ENCODE assay signal across 8 cellular contexts in genomic region chr12:67651380-67651695, GRCh38.
DNase-seq lines count a peak whose midpoint lies in the region; ATAC-seq and TF ChIP-seq lines count a peak whose summit lies in the region.

No MANE protein-coding gene starts in this region.

- peaks cover 16% of the 10 kb centered on the region for H3K36me3 Mint-ChIP-seq in activated naive CD8-positive, alpha-beta T cell

- no peak for TF ChIP-seq POLR2A in NB4 (IDR thresholded peaks at IDR 0.05; ENCODE audit: extremely low read depth, insufficient read length)

- in situ Hi-C loops in GM13976 (cut with MboI; ENCODE audit: low sequenced_read_pairs, unreplicated experiment): no loop called here

- DNase-seq in AML-193 (lab: John Stamatoyannopoulos, UW) (peak; percentile 26 to 34), GM13976 (ENCODE audit: low spot score) (peak; percentile 42), NB4 (ENCODE audit: low read depth) (peak; percentile 38), hippocampal formation (lab: John Stamatoyannopoulos, UW) (peak; percentile 7 to 67), stromal cell of bone marrow (ENCODE audit: low read depth) (peak; percentile 51)

- TF ChIP-seq CTCF in GM13976 (IDR thresholded peaks at IDR 0.05; ENCODE audit: borderline replicate concordance, control extremely low read depth, extremely low read depth, insufficient read depth, missing control alignments): no peak
- no peak for TF ChIP-seq CTCF in NB4 (IDR thresholded peaks at IDR 0.05; ENCODE audit: low read depth, low read length)

- peak overlapping the region; percentile 92 for H3K4me3 Mint-ChIP-seq in activated naive CD8-positive, alpha-beta T cell

- ATAC-seq in GM21528 (IDR thresholded peaks at IDR 0.05; ENCODE audit: low FRiP score, unreplicated experiment): no peak
- ATAC-seq in HG02870 (IDR thresholded peaks at IDR 0.05; ENCODE audit: unreplicated experiment): no peak

- peak overlapping the region; percentile 33 for H3K4me3 ChIP-seq in NB4 (ENCODE audit: low read depth, low read length)

- no peaks in the 10 kb centered on the region for H3K27me3 Mint-ChIP-seq in activated naive CD8-positive, alpha-beta T cell

- H3K27ac Mint-ChIP-seq in activated naive CD8-positive, alpha-beta T cell: peak overlapping the region; percentile 94

- H3K4me1 Mint-ChIP-seq in activated naive CD8-positive, alpha-beta T cell (ENCODE audit: low read depth): peaks cover 73% of the 10 kb centered on the region

- H3K9me3 Mint-ChIP-seq in activated naive CD8-positive, alpha-beta T cell (ENCODE audit: low read depth): no peaks in the 10 kb centered on the region
